Comparison of ENCODE assay signal across 8 cellular contexts in the genomic region with DNA sequence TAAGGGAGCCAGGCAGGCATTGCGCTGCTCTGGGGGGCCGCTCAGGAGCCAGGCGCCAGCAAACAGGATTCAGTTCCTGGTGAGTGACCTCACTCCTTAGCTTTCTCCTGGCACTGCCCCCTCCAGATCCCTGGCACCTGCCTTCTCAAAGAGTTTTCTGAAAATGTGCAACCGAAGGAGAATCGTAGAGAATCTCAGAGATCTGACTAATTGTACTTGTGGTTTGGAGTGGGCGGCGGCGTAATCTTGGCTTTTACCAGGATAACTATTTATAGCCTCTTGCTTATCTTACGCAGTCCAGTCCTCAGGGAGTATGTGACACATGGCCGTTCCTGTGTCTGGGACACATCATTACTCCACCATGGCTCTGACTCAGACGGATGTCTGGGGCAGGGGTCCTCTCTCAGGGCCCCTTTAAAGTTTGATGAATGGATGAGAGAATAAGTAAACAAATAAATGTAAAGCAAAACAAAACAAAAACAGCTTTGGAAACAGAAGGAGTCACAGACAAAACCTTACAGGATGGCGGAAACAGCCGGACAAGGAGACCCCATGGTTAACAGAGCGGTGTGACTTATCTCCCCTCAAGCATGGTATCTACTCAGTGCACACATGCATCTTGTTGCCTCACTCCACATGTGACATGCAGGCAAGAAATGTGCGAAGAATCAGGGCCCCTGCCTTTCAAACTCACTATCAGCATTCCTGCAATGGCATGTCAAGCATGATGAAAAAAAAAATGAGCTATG.
DNase-seq lines count a peak whose midpoint lies in the region; ATAC-seq and TF ChIP-seq lines count a peak whose summit lies in the region.

No MANE protein-coding gene starts in this region.

- H3K36me3 ChIP-seq in KMS-11 (ENCODE audit: insufficient read depth) (no peaks in the 10 kb centered on the region), body of pancreas (replicated peaks in 1 of 2; ENCODE audit: insufficient read depth in 1 of 2, low read depth in 2 of 2) (no peaks in the 10 kb centered on the region), mucosa of rectum (ENCODE audit: control insufficient read depth in 2 of 2, insufficient read depth in 2 of 2, low read length in 2 of 2) (no peaks in the 10 kb centered on the region)

- intact Hi-C loops in body of pancreas (cut with DNase I) = no loop called here

- peak; percentile 82 for DNase-seq in GM03348 (ENCODE audit: low spot score)
- DNase-seq in body of pancreas = peak; percentile 72 to 80 (median 76)
- DNase-seq in NCI-H1417 treated with DMSO at 0.1 percent for 48 hours (lab: John Stamatoyannopoulos, UW) = no peak
- no peak for DNase-seq in left lobe of liver (ENCODE audit: low spot score)
- DNase-seq in stimulated activated CD4-positive, alpha-beta T cell treated with anti-CD3 and anti-CD28 coated beads, Interleukin-4, amount 100 ng/mL, for 4 hours = no peak

- TF ChIP-seq CTCF in KMS-11 (conservative IDR thresholded peaks at IDR 0.05; ENCODE audit: low read depth, low read length) (no peak), body of pancreas (IDR thresholded peaks at IDR 0.05) (no peak)

- H3K4me3 ChIP-seq in KMS-11 (IDR thresholded peaks at IDR 0.05; ENCODE audit: insufficient read depth, low read depth, low read length) = peak overlapping the region; percentile 27
- H3K4me3 ChIP-seq in body of pancreas = no peak overlapping the region
- peak overlapping the region in 1 of 2 donors; percentile 24 for H3K4me3 ChIP-seq in mucosa of rectum (ENCODE audit: low read length in 2 of 2)

- 22 to 26% methylated on average over 13 to 15 of the region's 15 CpGs for WGBS in body of pancreas, 2 donors

- peak overlapping the region; percentile 91 for H3K4me2 ChIP-seq in KMS-11

- H3K4me1 ChIP-seq in KMS-11 (ENCODE audit: low read depth, poor library complexity, severe bottlenecking) (peaks cover 40% of the 10 kb centered on the region), body of pancreas (peaks cover 98% of the 10 kb centered on the region), mucosa of rectum (ENCODE audit: control insufficient read depth in 2 of 2, insufficient read depth in 2 of 2, low read length in 2 of 2) (peaks cover 54 to 64% of the 10 kb centered on the region in 2 donors)

- H3K27me3 ChIP-seq in KMS-11 (ENCODE audit: insufficient read depth, low read depth) (no peaks in the 10 kb centered on the region), body of pancreas (no peaks in the 10 kb centered on the region), mucosa of rectum (ENCODE audit: control insufficient read depth in 2 of 2, insufficient read depth in 2 of 2, low read length in 2 of 2) (no peaks in the 10 kb centered on the region)

- H4K20me1 ChIP-seq in KMS-11 (ENCODE audit: insufficient read depth) = peaks cover 17% of the 10 kb centered on the region; the same call in 1 of the 2 replicates

- H3K27ac ChIP-seq in KMS-11 = peak overlapping the region; percentile 99
- H3K27ac ChIP-seq in body of pancreas = peak overlapping the region; percentile 34 to 89 (median 80)
- H3K27ac ChIP-seq in mucosa of rectum (ENCODE audit: low read depth in 2 of 2, low read length in 2 of 2) = peak overlapping the region; percentile 54 to 60

- no peak for TF ChIP-seq POLR2A in body of pancreas (IDR thresholded peaks at IDR 0.05)

- peak overlapping the region; percentile 3; the same call in 1 of the 2 replicates for H2AFZ ChIP-seq in KMS-11 (ENCODE audit: low read depth)

- peak; percentile 55 for ATAC-seq in body of pancreas
- no peak for ATAC-seq in GM18517 (IDR thresholded peaks at IDR 0.05; ENCODE audit: unreplicated experiment)
- no peak for ATAC-seq in left lobe of liver

- H3K9ac ChIP-seq in KMS-11 (peak overlapping the region; percentile 97), mucosa of rectum (ENCODE audit: low read depth in 1 of 2, low read length in 2 of 2) (no peak overlapping the region)

- H3K79me2 ChIP-seq in KMS-11 (ENCODE audit: insufficient read depth, low read depth) = peaks cover 43% of the 10 kb centered on the region

- H3K9me3 ChIP-seq in body of pancreas = no peaks in the 10 kb centered on the region
- no peaks in the 10 kb centered on the region for H3K9me3 ChIP-seq in mucosa of rectum (ENCODE audit: control insufficient read depth in 2 of 2, low read length in 2 of 2)

Comparison
In these comparisons a context has a peak if more than half of its experiments do, and no peak if none do; other contexts are left out.
1. DNase-seq: peak in GM03348 (single experiment) and body of pancreas (4 of 4); none in NCI-H1417 treated with DMSO at 0.1 percent for 48 hours (single experiment), left lobe of liver (single experiment) and stimulated activated CD4-positive, alpha-beta T cell treated with anti-CD3 and anti-CD28 coated beads, Interleukin-4, amount 100 ng/mL, for 4 hours (0 of 2).
2. Peak in every context shown above with its lines, with median percentiles within 50 percentile points of each other: H3K27ac ChIP-seq.